20 cellular contexts compared by ENCODE assay signal in genomic region chr17:59652119-59652518, GRCh38. TPM values are rescaled to one million over a fixed set of nuclear protein-coding genes. Genes with fewer than 3 reads are reported as not detected.
DNase-seq lines count a peak whose midpoint lies in the region; ATAC-seq and TF ChIP-seq lines count a peak whose summit lies in the region.
"Had no signal": no experiment of that assay in that cellular context is flagged by ENCODE, and none has a peak within 500 bp of the region (broad histone marks: within the 10 kb centered on the region; RNA-seq: fewer than 3 reads in every experiment).

No MANE protein-coding gene starts in this region.

- TF ChIP-seq CTCF in SK-N-SH (IDR thresholded peaks at IDR 0.05) (no peak), endothelial cell (IDR thresholded peaks at IDR 0.05; ENCODE audit: unreplicated experiment) (no peak), mesothelial cell of epicardium (IDR thresholded peaks at IDR 0.05; ENCODE audit: unreplicated experiment) (no peak)

- H3K4me1 Mint-ChIP-seq in activated CD8-positive, alpha-beta memory T cell treated with anti-CD3 and anti-CD28 coated beads, Interleukin-2, amount 10 ng/mL, durations not matched to agents 7 days and 5 days = peaks cover 24% of the 10 kb centered on the region
- no peaks in the 10 kb centered on the region for H3K4me1 Mint-ChIP-seq in endothelial cell (ENCODE audit: unreplicated experiment)
- H3K4me1 Mint-ChIP-seq in mesothelial cell of epicardium = no peaks in the 10 kb centered on the region

- H3K27ac Mint-ChIP-seq in activated CD8-positive, alpha-beta memory T cell treated with anti-CD3 and anti-CD28 coated beads, Interleukin-2, amount 10 ng/mL, durations not matched to agents 7 days and 5 days = peak overlapping the region; percentile 12
- H3K27ac Mint-ChIP-seq in endothelial cell (ENCODE audit: unreplicated experiment) (no peak overlapping the region), mesothelial cell of epicardium (no peak overlapping the region)
- H3K27ac Mint-ChIP-seq: T-cell had no signal

- H3K9me3 ChIP-seq in SK-N-SH (peaks cover 22% of the 10 kb centered on the region), Karpas-422 (ENCODE audit: low read length) (no peaks in the 10 kb centered on the region)

- H3K27me3 Mint-ChIP-seq in activated CD8-positive, alpha-beta memory T cell treated with anti-CD3 and anti-CD28 coated beads, Interleukin-2, amount 10 ng/mL, durations not matched to agents 7 days and 5 days = no peaks in the 10 kb centered on the region
- H3K27me3 Mint-ChIP-seq in endothelial cell (ENCODE audit: unreplicated experiment) (peaks cover 1% of the 10 kb centered on the region), mesothelial cell of epicardium (ENCODE audit: low read depth) (no peaks in the 10 kb centered on the region)
- H3K27me3 Mint-ChIP-seq: T-cell had no signal

- no peaks in the 10 kb centered on the region for H3K9me3 Mint-ChIP-seq in activated CD8-positive, alpha-beta memory T cell treated with anti-CD3 and anti-CD28 coated beads, Interleukin-2, amount 10 ng/mL, durations not matched to agents 7 days and 5 days (ENCODE audit: low read depth)
- H3K9me3 Mint-ChIP-seq in endothelial cell (ENCODE audit: unreplicated experiment) = no peaks in the 10 kb centered on the region
- peaks cover 18% of the 10 kb centered on the region for H3K9me3 Mint-ChIP-seq in mesothelial cell of epicardium
- H3K9me3 Mint-ChIP-seq: T-cell had no signal

- H3K4me3 Mint-ChIP-seq in activated CD8-positive, alpha-beta memory T cell treated with anti-CD3 and anti-CD28 coated beads, Interleukin-2, amount 10 ng/mL, durations not matched to agents 7 days and 5 days = no peak overlapping the region
- peak overlapping the region; percentile 85 for H3K4me3 Mint-ChIP-seq in endothelial cell (ENCODE audit: unreplicated experiment)
- no peak overlapping the region for H3K4me3 Mint-ChIP-seq in mesothelial cell of epicardium
- H3K4me3 Mint-ChIP-seq: T-cell had no signal

- no peaks in the 10 kb centered on the region for H3K4me1 ChIP-seq in SK-N-SH (ENCODE audit: control insufficient read depth in 1 of 2, insufficient read depth in 2 of 2, low read depth in 1 of 2, low read length in 1 of 2)
- no peaks in the 10 kb centered on the region for H3K4me1 ChIP-seq in Karpas-422 (ENCODE audit: low read length)

- peaks cover 85 to 98% of the 10 kb centered on the region in 2 experiments for H3K36me3 ChIP-seq in SK-N-SH (replicated peaks in 1 of 2; ENCODE audit: control insufficient read depth in 1 of 2, insufficient read depth in 2 of 2, low read length in 1 of 2)
- peaks cover 85% of the 10 kb centered on the region for H3K36me3 ChIP-seq in Karpas-422 (ENCODE audit: insufficient read depth, low read length)

- peaks cover 37% of the 10 kb centered on the region for H4K20me1 ChIP-seq in SK-N-SH (ENCODE audit: insufficient read depth)
- no peaks in the 10 kb centered on the region for H4K20me1 ChIP-seq in Karpas-422 (ENCODE audit: insufficient read depth, low read depth, low read length)

- no peak overlapping the region for H3K4me2 ChIP-seq in SK-N-SH
- no peak overlapping the region for H3K4me2 ChIP-seq in Karpas-422 (ENCODE audit: low read depth, low read length, poor library complexity, severe bottlenecking)

- no peak for DNase-seq in activated CD8-positive, alpha-beta memory T cell treated with anti-CD3 and anti-CD28 coated beads, Interleukin-2, amount 10 ng/mL, durations not matched to agents 7 days and 5 days
- DNase-seq in activated CD8-positive, alpha-beta memory T cell treated with anti-CD3 and anti-CD28 coated beads for 24 hours = no peak
- DNase-seq in SK-N-SH = no peak
- DNase-seq in endothelial cell (ENCODE audit: low spot score) = no peak
- DNase-seq in skeletal muscle cell (ENCODE audit: low read depth) = peak; percentile 30
- no peak for DNase-seq in Karpas-422
- DNase-seq in mesothelial cell of epicardium (ENCODE audit: low spot score in 2 of 2, unreplicated experiment in 2 of 2) = no peak
- DNase-seq in posterior vena cava (ENCODE audit: low spot score) = no peak
- DNase-seq: 8988T; activated CD4-positive, CD25-positive, alpha-beta regulatory T cell; activated CD8-positive, alpha-beta memory T cell treated with anti-CD3 and anti-CD28 coated beads, Interleukin-2, amount 50 U/mL, for 4 hours; cortex of kidney; left ventricle myocardium inferior; MG63; NCI-H2081 treated with DMSO at 0.1 percent for 48 hours; NCI-H748 treated with DMSO at 0.1 percent for 48 hours; RPMI8226; T-cell had no signal

- H3K9ac ChIP-seq in SK-N-SH = no peak overlapping the region
- H3K9ac ChIP-seq in Karpas-422 (ENCODE audit: low read length) = no peak overlapping the region

- H3K27ac ChIP-seq in SK-N-SH (ENCODE audit: low read depth in 2 of 2, low read length in 1 of 2) (no peak overlapping the region), Karpas-422 (ENCODE audit: low read length) (no peak overlapping the region)
- H3K27ac ChIP-seq: left ventricle myocardium inferior, suprapubic skin had no signal

- intact Hi-C loops in posterior vena cava (cut with DNase I) = no loop called here

- H3K36me3 Mint-ChIP-seq in activated CD8-positive, alpha-beta memory T cell treated with anti-CD3 and anti-CD28 coated beads, Interleukin-2, amount 10 ng/mL, durations not matched to agents 7 days and 5 days = peaks cover 69% of the 10 kb centered on the region
- H3K36me3 Mint-ChIP-seq in endothelial cell (ENCODE audit: low read depth, unreplicated experiment) = peaks cover 38% of the 10 kb centered on the region
- H3K36me3 Mint-ChIP-seq in mesothelial cell of epicardium = peaks cover 69% of the 10 kb centered on the region

- no peak for ATAC-seq in activated CD8-positive, alpha-beta memory T cell treated with anti-CD3 and anti-CD28 coated beads, Interleukin-2, amount 10 ng/mL, durations not matched to agents 7 days and 5 days
- ATAC-seq: esophagus mucosa had no signal

- peaks cover 41% of the 10 kb centered on the region for H3F3A ChIP-seq in SK-N-SH (replicated peaks; ENCODE audit: insufficient read depth)

- TF ChIP-seq RAD21 in SK-N-SH (IDR thresholded peaks at IDR 0.05; ENCODE audit: low read length) = no peak

- H3K9me2 ChIP-seq in SK-N-SH (no peaks in the 10 kb centered on the region), Karpas-422 (replicated peaks; ENCODE audit: insufficient read depth, low read length) (no peaks in the 10 kb centered on the region)

- H3K27me3 ChIP-seq in SK-N-SH (ENCODE audit: insufficient read depth) = no peaks in the 10 kb centered on the region
- H3K27me3 ChIP-seq in Karpas-422 (ENCODE audit: low read length) = no peaks in the 10 kb centered on the region
- H3K27me3 ChIP-seq: MG63, suprapubic skin had no signal

- CTCF ChIA-PET in activated CD8-positive, alpha-beta memory T cell treated with anti-CD3 and anti-CD28 coated beads, Interleukin-2, amount 10 ng/mL, durations not matched to agents 7 days and 5 days (lab: Charles Lee) = interaction anchor here (2.0 kb wide), 1 partner anchor 87 kb away, joined by 4 read pairs; the partner anchor contains the start of gene DHX40
- CTCF ChIA-PET in SK-N-SH (lab: Yijun Ruan, JAX) = interaction anchor here (1.8 kb wide), 1 partner anchor 13 kb away, joined by 4 read pairs; no protein-coding TSS in a partner anchor

- H3K4me3 ChIP-seq in SK-N-SH (ENCODE audit: low read depth in 2 of 2, low read length in 1 of 2) (no peak overlapping the region), skeletal muscle cell (ENCODE audit: low read depth, low read length) (no peak overlapping the region), Karpas-422 (ENCODE audit: low read length) (no peak overlapping the region)
- H3K4me3 ChIP-seq: left ventricle myocardium inferior, MG63, suprapubic skin had no signal

- no peak for TF ChIP-seq EP300 in SK-N-SH (IDR thresholded peaks at IDR 0.05; ENCODE audit: borderline replicate concordance in 1 of 2, low read depth in 1 of 2, low read length in 1 of 2)

- 73% methylated on average over 2 of the region's 2 CpGs for WGBS in SK-N-SH (ENCODE audit: low lambda C conversion rate)

- POLR2A ChIA-PET in SK-N-SH (lab: Yijun Ruan, JAX) = no interaction called here

- no peak overlapping the region for H2AFZ ChIP-seq in SK-N-SH (ENCODE audit: low read depth)
- no peak overlapping the region for H2AFZ ChIP-seq in Karpas-422 (ENCODE audit: low read length)

- H3K79me2 ChIP-seq in SK-N-SH (ENCODE audit: insufficient read depth) = peaks cover 98% of the 10 kb centered on the region
- peaks cover 79% of the 10 kb centered on the region for H3K79me2 ChIP-seq in Karpas-422 (ENCODE audit: low read length)

TF ChIP-seq in SK-N-SH, 30 proteins besides CTCF, POLR2A, EP300 and RAD21 (continues in another document):
- TF ChIP-seq FOSL2 (IDR thresholded peaks at IDR 0.05; ENCODE audit: borderline replicate concordance, low read depth) = 0 out of 2 replicates have a peak, but pooled peaks have one; percentile 13

RNA-seq across cellular contexts. Expression of gene CLTC, which starts 32.4 kb away (rescaled TPM):
- 100 to 1,000 TPM; 126 to 162 TPM for total RNA-seq in activated CD8-positive, alpha-beta memory T cell treated with anti-CD3 and anti-CD28 coated beads, Interleukin-2, amount 10 ng/mL, durations not matched to agents 7 days and 5 days
- 160 and 217 TPM in 2 replicates for polyA plus RNA-seq in SK-N-SH (2012; rRNA removed)
- polyA plus RNA-seq in SK-N-SH (2012; cell fraction: cytosol; rRNA removed) = 239 and 240 TPM in 2 replicates
- polyA plus RNA-seq in SK-N-SH (2012; cell fraction: nucleus; rRNA removed) = 142 and 257 TPM in 2 replicates
- total RNA-seq in endothelial cell (ENCODE audit: unreplicated experiment) (273 TPM), mesothelial cell of epicardium (192 to 201 TPM (median 192 TPM) in 3 replicates), posterior vena cava (100 to 1,000 TPM; 250 to 254 TPM)
- total RNA-seq in Karpas-422 (2014; rRNA removed; shearing (Covaris generic); ENCODE audit: low replicate concordance) = 85.0 and 162 TPM in 2 replicates

RNA-seq across cellular contexts. Expression of gene PTRH2, which starts 55.1 kb away (rescaled TPM):
- 10 to 100 TPM; 28.2 to 37.8 TPM for total RNA-seq in activated CD8-positive, alpha-beta memory T cell treated with anti-CD3 and anti-CD28 coated beads, Interleukin-2, amount 10 ng/mL, durations not matched to agents 7 days and 5 days
- 101 and 140 TPM in 2 replicates for polyA plus RNA-seq in SK-N-SH (2012; rRNA removed)
- polyA plus RNA-seq in SK-N-SH (2012; cell fraction: cytosol; rRNA removed) = 135 and 161 TPM in 2 replicates
- 53.0 and 94.5 TPM in 2 replicates for polyA plus RNA-seq in SK-N-SH (2012; cell fraction: nucleus; rRNA removed)
- total RNA-seq in endothelial cell (ENCODE audit: unreplicated experiment) (15.4 TPM), mesothelial cell of epicardium (22.5 to 24.7 TPM (median 24.4 TPM) in 3 replicates), posterior vena cava (10 to 100 TPM; 13.0 to 17.4 TPM)
- total RNA-seq in Karpas-422 (2014; rRNA removed; shearing (Covaris generic); ENCODE audit: low replicate concordance) = 48.0 and 51.6 TPM in 2 replicates

RNA-seq across cellular contexts. Expression of gene VMP1, which starts 55.3 kb away (rescaled TPM):
- 100 to 1,000 TPM; 279 to 396 TPM for total RNA-seq in activated CD8-positive, alpha-beta memory T cell treated with anti-CD3 and anti-CD28 coated beads, Interleukin-2, amount 10 ng/mL, durations not matched to agents 7 days and 5 days
- 169 and 338 TPM in 2 replicates for polyA plus RNA-seq in SK-N-SH (2012; rRNA removed)
- polyA plus RNA-seq in SK-N-SH (2012; cell fraction: cytosol; rRNA removed) = 92.0 and 104 TPM in 2 replicates
- polyA plus RNA-seq in SK-N-SH (2012; cell fraction: nucleus; rRNA removed) = 660 and 1,365 TPM in 2 replicates
- 64.9 TPM for total RNA-seq in endothelial cell (ENCODE audit: unreplicated experiment)
- 34.3 and 69.4 TPM in 2 replicates for total RNA-seq in Karpas-422 (2014; rRNA removed; shearing (Covaris generic); ENCODE audit: low replicate concordance)
- total RNA-seq in mesothelial cell of epicardium = 207 to 208 TPM (median 208 TPM) in 3 replicates
- 100 to 1,000 TPM; 259 to 390 TPM for total RNA-seq in posterior vena cava
